Comparison of ENCODE assay signal across 11 cellular contexts in the genomic region with DNA sequence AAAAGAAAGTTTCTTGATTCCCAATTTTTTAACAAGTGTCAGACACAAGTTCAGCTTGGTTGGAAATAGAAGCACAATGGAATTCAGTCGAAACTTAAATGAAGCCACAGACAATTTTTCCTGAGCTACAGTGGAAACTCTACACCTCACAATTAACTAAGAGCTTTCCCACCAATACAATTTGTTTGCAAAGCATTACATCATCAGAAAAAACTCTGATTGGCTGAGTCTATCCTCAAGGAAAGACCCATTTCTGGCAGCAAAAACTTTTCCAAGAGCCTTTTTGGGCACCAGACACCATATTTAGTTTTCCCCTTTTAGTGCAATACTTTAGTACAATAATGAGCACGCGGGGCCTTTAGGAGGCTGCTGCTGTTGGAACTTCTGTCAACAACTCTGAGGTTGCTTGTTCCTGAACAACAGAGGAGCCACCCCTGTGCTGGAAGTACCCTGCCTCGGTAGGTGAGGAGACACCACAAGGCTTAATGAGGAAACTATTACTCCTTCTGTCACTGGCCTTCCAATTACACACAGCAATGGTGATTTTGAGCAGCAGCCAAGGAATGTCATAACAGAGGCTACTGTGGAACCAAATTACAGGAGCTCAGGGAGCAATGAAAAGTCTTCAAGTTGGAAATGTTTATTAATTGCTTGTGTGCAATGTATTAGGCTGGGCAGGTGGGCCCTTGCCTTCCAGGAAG.
DNase-seq lines count a peak whose midpoint lies in the region; ATAC-seq, FAIRE-seq and TF ChIP-seq lines count a peak whose summit lies in the region.
"Had no signal": no experiment of that assay in that cellular context is flagged by ENCODE, and none has a peak within 500 bp of the region (broad histone marks: within the 10 kb centered on the region; RNA-seq: fewer than 3 reads in every experiment).

No MANE protein-coding gene starts in this region.

- intact Hi-C loops in left ventricle myocardium superior (cut with micrococcal nuclease), result no loop called here

- no peak overlapping the region for H3K4me3 Mint-ChIP-seq in astrocyte (ENCODE audit: unreplicated experiment)
- H3K4me3 Mint-ChIP-seq: natural killer cell treated with Interleukin-12 subunit alpha and Interleukin-12 subunit beta and Interleukin-15 and Interleukin-18, amount 100 ng/mL, for 72 hours had no signal

- H3K27ac Mint-ChIP-seq in astrocyte (ENCODE audit: unreplicated experiment), result no peak overlapping the region
- H3K27ac Mint-ChIP-seq: natural killer cell treated with Interleukin-12 subunit alpha and Interleukin-12 subunit beta and Interleukin-15 and Interleukin-18, amount 100 ng/mL, for 72 hours had no signal

- H3K4me2 ChIP-seq in astrocyte (ENCODE audit: low read length), result peak overlapping the region; percentile 65

- no peak for FAIRE-seq in astrocyte (lab: Jason Lieb, UNC)
- FAIRE-seq: K562 had no signal

- H3K27ac ChIP-seq in HL-60 (replicated peaks) (peak overlapping the region; percentile 34), astrocyte (ENCODE audit: low read depth, low read length) (no peak overlapping the region)

- peaks cover 6% of the 10 kb centered on the region for H3K4me1 Mint-ChIP-seq in astrocyte (ENCODE audit: low read depth, unreplicated experiment)

- no peak overlapping the region for H3K9ac ChIP-seq in astrocyte (ENCODE audit: low read length)

- H3K27me3 Mint-ChIP-seq in astrocyte (ENCODE audit: low read depth, unreplicated experiment), result peaks cover 2% of the 10 kb centered on the region

- no peak overlapping the region for H3K4me3 ChIP-seq in HL-60 (replicated peaks; ENCODE audit: insufficient read depth, low read length)
- no peak overlapping the region for H3K4me3 ChIP-seq in astrocyte (ENCODE audit: insufficient read depth, low read depth, low read length)
- H3K4me3 ChIP-seq: K562 had no signal

- H4K20me1 ChIP-seq in astrocyte (ENCODE audit: insufficient read depth, low read length), result no peaks in the 10 kb centered on the region

- no peak for TF ChIP-seq CTCF in AG09319 (IDR thresholded peaks at IDR 0.05; ENCODE audit: low read depth, low read length)
- TF ChIP-seq CTCF in HL-60 (IDR thresholded peaks at IDR 0.05; ENCODE audit: insufficient read depth, low read length), result no peak
- no peak for TF ChIP-seq CTCF in astrocyte (IDR thresholded peaks at IDR 0.05; ENCODE audit: insufficient read depth, low read depth, low read length)
- TF ChIP-seq CTCF in omental fat pad (IDR thresholded peaks at IDR 0.05), result no peak

- H3K27me3 ChIP-seq in HL-60 (ENCODE audit: insufficient read depth, poor library complexity, severe bottlenecking), result no peaks in the 10 kb centered on the region
- no peaks in the 10 kb centered on the region for H3K27me3 ChIP-seq in astrocyte (ENCODE audit: insufficient read depth, low read length)

- no peak overlapping the region for H2AFZ ChIP-seq in astrocyte (ENCODE audit: low read depth, low read length)

- H3K36me3 Mint-ChIP-seq in astrocyte (ENCODE audit: low read depth, unreplicated experiment), result peaks cover 2% of the 10 kb centered on the region
- H3K36me3 Mint-ChIP-seq: natural killer cell treated with Interleukin-12 subunit alpha and Interleukin-12 subunit beta and Interleukin-15 and Interleukin-18, amount 100 ng/mL, for 72 hours had no signal

- no peaks in the 10 kb centered on the region for H3K4me1 ChIP-seq in astrocyte (ENCODE audit: insufficient read depth, low read length)

- peaks cover 11% of the 10 kb centered on the region for H3K9me3 Mint-ChIP-seq in astrocyte (ENCODE audit: unreplicated experiment)
- H3K9me3 Mint-ChIP-seq: natural killer cell treated with Interleukin-12 subunit alpha and Interleukin-12 subunit beta and Interleukin-15 and Interleukin-18, amount 100 ng/mL, for 72 hours had no signal

- H3K79me2 ChIP-seq in astrocyte (ENCODE audit: insufficient read depth, low read length), result no peaks in the 10 kb centered on the region

- no peaks in the 10 kb centered on the region for H3K9me3 ChIP-seq in astrocyte (ENCODE audit: insufficient read depth, low read depth, low read length)

- DNase-seq in AG09319 (ENCODE audit: extremely low read depth, low read depth) (peak; percentile 30), HL-60 (ENCODE audit: low read depth in 1 of 2, low spot score in 1 of 2) (no peak), astrocyte (ENCODE audit: low read depth) (peak; percentile 42), left ventricle myocardium superior (no peak), AG08396 (ENCODE audit: low spot score) (no peak), omental fat pad (ENCODE audit: low spot score) (no peak)
- DNase-seq in stimulated activated CD4-positive, alpha-beta T cell treated with anti-CD3 and anti-CD28 coated beads, Interleukin-4, amount 100 ng/mL, for 1 hour, result no peak
- DNase-seq: NCI-H1694 had no signal

- no peaks in the 10 kb centered on the region for H3K36me3 ChIP-seq in astrocyte (ENCODE audit: insufficient read depth, low read length)

- peak; percentile 70 for ATAC-seq in left ventricle myocardium superior
- ATAC-seq in GM19397 (IDR thresholded peaks at IDR 0.05; ENCODE audit: unreplicated experiment), result no peak
- no peak for ATAC-seq in omental fat pad (ENCODE audit: low FRiP score)
- ATAC-seq: K562; natural killer cell treated with Interleukin-12 subunit alpha and Interleukin-12 subunit beta and Interleukin-15 and Interleukin-18, amount 100 ng/mL, for 72 hours had no signal

Comparison
In these comparisons a context has a peak if more than half of its experiments do, and no peak if none do; other contexts are left out.
1. DNase-seq: peak in AG09319 (single experiment) and astrocyte (single experiment); none in HL-60 (0 of 2), left ventricle myocardium superior (single experiment), stimulated activated CD4-positive, alpha-beta T cell treated with anti-CD3 and anti-CD28 coated beads, Interleukin-4, amount 100 ng/mL, for 1 hour (single experiment), AG08396 (single experiment) and omental fat pad (single experiment).